ENCODE assay signal across 9 cellular contexts in the genomic region with DNA sequence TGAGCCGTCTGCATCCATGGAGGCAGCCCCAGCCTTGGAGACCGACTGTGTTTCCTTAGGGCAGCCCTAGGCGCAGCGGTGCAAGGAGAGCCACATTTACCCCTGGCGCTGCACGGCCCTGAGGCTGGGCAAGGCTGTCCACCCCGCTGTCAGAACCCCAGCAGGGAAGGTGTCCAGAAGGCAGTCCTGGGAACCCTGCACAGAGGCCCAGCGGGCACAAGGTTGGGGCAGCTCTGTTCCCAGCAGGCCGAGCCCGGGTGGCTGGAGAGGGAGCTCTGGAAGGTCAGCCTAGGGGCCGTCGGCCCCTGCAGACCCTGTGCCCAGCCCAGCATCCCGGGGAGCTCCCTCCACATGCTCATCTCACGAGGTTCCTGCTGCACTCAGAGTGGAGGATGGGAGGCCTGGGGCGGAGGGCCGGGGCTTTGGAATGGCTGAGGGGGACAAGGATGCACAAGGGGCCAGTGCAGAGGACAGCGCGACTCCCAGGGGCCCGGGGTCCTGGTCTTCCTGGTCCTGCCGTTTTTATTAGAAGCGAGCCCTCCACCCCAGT. TPM values are rescaled to one million over a fixed set of nuclear protein-coding genes. Genes with fewer than 3 reads are reported as not detected.
DNase-seq lines count a peak whose midpoint lies in the region; ATAC-seq and TF ChIP-seq lines count a peak whose summit lies in the region.
"Had no signal": no experiment of that assay in that cellular context is flagged by ENCODE, and none has a peak within 500 bp of the region (broad histone marks: within the 10 kb centered on the region; RNA-seq: fewer than 3 reads in every experiment).

No MANE protein-coding gene starts in this region.

- no peaks in the 10 kb centered on the region for H3K36me3 ChIP-seq in gastroesophageal sphincter

- peak; percentile 22 for DNase-seq in GM10248 (ENCODE audit: extremely low spot score)
- no peak for DNase-seq in T-helper 17 cell
- peak; percentile 8 for DNase-seq in progenitor cell of endocrine pancreas (ENCODE audit: low spot score, unreplicated experiment)
- DNase-seq in NCI-H446 treated with DMSO at 0.1 percent for 48 hours (lab: John Stamatoyannopoulos, UW): no peak
- DNase-seq in COLO668 (lab: John Stamatoyannopoulos, UW; ENCODE audit: unreplicated experiment): no peak

- H3K27me3 Mint-ChIP-seq in T-helper 17 cell: peaks cover 35% of the 10 kb centered on the region
- H3K27me3 Mint-ChIP-seq in progenitor cell of endocrine pancreas: peaks cover 41% of the 10 kb centered on the region

- POLR2A ChIA-PET in GM10248 (lab: Yijun Ruan, JAX): no interaction called here

- H3K9me3 ChIP-seq in T-helper 17 cell (ENCODE audit: control insufficient read depth, low read length, poor library complexity, severe bottlenecking) (no peaks in the 10 kb centered on the region), gastroesophageal sphincter (no peaks in the 10 kb centered on the region)
- H3K9me3 ChIP-seq: body of pancreas had no signal

- CTCF ChIA-PET in GM10248 (lab: Yijun Ruan, JAX): interaction anchor here (1.1 to 4.4 kb wide), 6 partner anchors 9 to 40 kb away, joined by 3 to 34 read pairs (median 7); no protein-coding TSS in a partner anchor

- ATAC-seq in T-helper 17 cell (no peak), gastroesophageal sphincter (no peak), GM19455 (IDR thresholded peaks at IDR 0.05; ENCODE audit: unreplicated experiment) (no peak), GM18511 (IDR thresholded peaks at IDR 0.05; ENCODE audit: unreplicated experiment) (no peak)

- peaks cover 2% of the 10 kb centered on the region for H3K36me3 Mint-ChIP-seq in T-helper 17 cell (ENCODE audit: low read depth)
- no peaks in the 10 kb centered on the region for H3K36me3 Mint-ChIP-seq in progenitor cell of endocrine pancreas (ENCODE audit: insufficient read depth)

- no peak for TF ChIP-seq POLR2A in gastroesophageal sphincter (IDR thresholded peaks at IDR 0.05)

- H3K4me1 Mint-ChIP-seq in T-helper 17 cell (peaks cover 9% of the 10 kb centered on the region), progenitor cell of endocrine pancreas (ENCODE audit: low read depth) (peaks cover 5% of the 10 kb centered on the region)

- TF ChIP-seq CTCF in GM10248 (IDR thresholded peaks at IDR 0.05; ENCODE audit: control extremely low read depth, extremely low read depth, low read depth, missing control alignments) (no peak), gastroesophageal sphincter (IDR thresholded peaks at IDR 0.05) (no peak), progenitor cell of endocrine pancreas (IDR thresholded peaks at IDR 0.05; ENCODE audit: unreplicated experiment) (no peak)

- TF ChIP-seq EP300 in gastroesophageal sphincter (IDR thresholded peaks at IDR 0.05): no peak

- H3K27ac Mint-ChIP-seq in T-helper 17 cell (no peak overlapping the region), progenitor cell of endocrine pancreas (no peak overlapping the region)

- H3K4me3 Mint-ChIP-seq in T-helper 17 cell: peak overlapping the region; percentile 79
- H3K4me3 Mint-ChIP-seq in progenitor cell of endocrine pancreas (ENCODE audit: low read depth): peak overlapping the region; percentile 50

- H3K27me3 ChIP-seq in gastroesophageal sphincter: peaks cover 37% of the 10 kb centered on the region

- H3K27ac ChIP-seq in gastroesophageal sphincter: no peak overlapping the region
- H3K27ac ChIP-seq: body of pancreas had no signal

- WGBS in gastroesophageal sphincter (ENCODE audit: low coverage in 1 of 2), 2 donors: no CpG with 5 or more reads among the region's 21 CpGs

- H3K9me3 Mint-ChIP-seq in progenitor cell of endocrine pancreas (ENCODE audit: low read depth): no peaks in the 10 kb centered on the region

- H3K4me3 ChIP-seq in gastroesophageal sphincter: peak overlapping the region; percentile 38 to 54
- H3K4me3 ChIP-seq: body of pancreas had no signal

- peaks cover 0 to 37% (median 9%) of the 10 kb centered on the region in 3 donors for H3K4me1 ChIP-seq in gastroesophageal sphincter

RNA-seq across cellular contexts. Expression of a gene that starts 19.9 kb away (rescaled TPM):
- total RNA-seq in T-helper 17 cell: not detected
- 10 to 100 TPM; 14.2 to 21.2 (median 17.4) TPM for total RNA-seq in gastroesophageal sphincter
- 42.9 and 53.9 TPM in 2 replicates for total RNA-seq in progenitor cell of endocrine pancreas

RNA-seq across cellular contexts. Expression of a gene that starts 55.3 kb away (rescaled TPM):
- 10 to 100 TPM; 45.2 to 51.7 TPM for total RNA-seq in T-helper 17 cell
- 10 to 100 TPM; 36.3 to 54.1 (median 45.2) TPM for total RNA-seq in gastroesophageal sphincter
- 71.9 and 78.2 TPM in 2 replicates for total RNA-seq in progenitor cell of endocrine pancreas

RNA-seq across cellular contexts. Expression of a gene that starts 56.6 kb away (rescaled TPM):
- total RNA-seq in T-helper 17 cell: 10 to 100 TPM; 16.1 to 16.6 TPM
- total RNA-seq in gastroesophageal sphincter: 10 to 100 TPM in 2 of 4 donors, 1 to 10 TPM in 2; 3.6 to 12.0 (median 10.1) TPM
- 45.3 and 47.5 TPM in 2 replicates for total RNA-seq in progenitor cell of endocrine pancreas

Comparison
In these comparisons a context has a peak if more than half of its experiments do, and no peak if none do; other contexts are left out.
1. DNase-seq: peak in GM10248 (single experiment) and progenitor cell of endocrine pancreas (single experiment); none in T-helper 17 cell (0 of 3), NCI-H446 treated with DMSO at 0.1 percent for 48 hours (single experiment) and COLO668 (single experiment).
2. RNA of a gene that starts 19.9 kb away (total RNA-seq): 42.9 to 53.9 TPM in progenitor cell of endocrine pancreas and 14.2 to 21.2 TPM in gastroesophageal sphincter; not detected in T-helper 17 cell; every median in the first group is over 10 times any median in the second.